In the genomic region with DNA sequence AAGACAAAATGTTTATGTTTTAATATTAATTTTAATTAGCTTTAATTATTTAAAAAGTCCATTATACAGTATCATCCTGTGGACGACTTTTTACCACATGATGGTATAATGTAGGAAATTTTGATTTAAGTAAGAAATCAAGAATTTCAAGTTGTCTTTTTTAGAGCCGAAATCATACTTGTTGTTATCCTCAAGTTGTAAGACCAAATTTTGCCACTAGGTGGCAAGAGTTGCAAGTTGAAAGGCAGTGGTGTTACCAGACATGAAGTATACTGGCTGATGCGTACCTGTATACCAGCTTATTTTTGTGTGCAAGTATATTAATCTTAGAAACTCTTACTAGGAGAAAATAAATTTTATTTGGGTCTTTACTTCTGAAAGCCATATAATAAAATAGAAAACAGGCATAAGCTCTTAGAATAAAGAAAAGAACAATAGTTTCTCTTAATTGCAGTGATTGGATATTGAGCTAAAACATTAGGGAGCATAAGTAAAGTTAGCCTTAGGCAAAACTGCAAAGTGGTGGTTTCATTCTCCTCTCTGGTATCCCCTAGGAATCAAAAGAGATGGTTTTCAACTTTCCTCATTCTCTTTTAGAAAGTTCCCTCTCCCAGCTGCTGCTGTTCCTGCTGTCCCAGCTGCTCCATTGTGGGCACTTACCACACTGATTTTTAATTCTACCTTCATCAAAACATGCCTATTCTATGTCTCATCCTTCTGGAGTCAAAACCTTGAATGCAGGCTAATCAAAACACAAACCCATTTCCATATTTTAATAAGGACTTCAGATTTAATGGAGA, we compare ENCODE assay signal across 8 cellular contexts.
DNase-seq lines count a peak whose midpoint lies in the region; ATAC-seq and TF ChIP-seq lines count a peak whose summit lies in the region.

No MANE protein-coding gene starts in this region.

- no peak for TF ChIP-seq CTCF in activated B cell treated with CpG ODN at 0.5 μM for 24 hours (IDR thresholded peaks at IDR 0.05)
- TF ChIP-seq CTCF in right atrium auricular region (IDR thresholded peaks at IDR 0.05), result peak; percentile 54 to 81

- H3K4me3 ChIP-seq in right atrium auricular region (no peak overlapping the region), skeletal muscle cell (ENCODE audit: low read depth, low read length) (no peak overlapping the region)

- ATAC-seq in GM19025 (IDR thresholded peaks at IDR 0.05; ENCODE audit: low read depth, unreplicated experiment) (peak; percentile 74), HG03139 (IDR thresholded peaks at IDR 0.05; ENCODE audit: unreplicated experiment) (peak; percentile 67), activated B cell treated with CpG ODN at 0.5 μM for 24 hours (ENCODE audit: low read depth) (peak; percentile 56)

- intact Hi-C loops in activated B cell treated with CpG ODN at 0.5 μM for 24 hours (cut with micrococcal nuclease), result loop anchor here (1.0 to 5.0 kb wide), 6 partner anchors 288 to 1138 kb away; no protein-coding TSS in a partner anchor

- no peak overlapping the region for H3K27ac ChIP-seq in right atrium auricular region

- CTCF ChIA-PET in activated B cell treated with CpG ODN at 0.5 μM for 24 hours (lab: Charles Lee), result interaction anchor here (0.5 to 4.7 kb wide), 16 partner anchors 8 to 1414 kb away, joined by 3 to 106 read pairs (median 4); no protein-coding TSS in a partner anchor

- POLR2A ChIA-PET in activated B cell treated with CpG ODN at 0.5 μM for 24 hours (lab: Charles Lee), result interaction anchor here (0.7 kb wide), 1 partner anchor 958 kb away, joined by 4 read pairs; no protein-coding TSS in a partner anchor

- H3K36me3 Mint-ChIP-seq in activated B cell treated with CpG ODN at 0.5 μM for 24 hours (ENCODE audit: low read depth) (no peaks in the 10 kb centered on the region), immature natural killer cell (no peaks in the 10 kb centered on the region)

- H3K27ac Mint-ChIP-seq in activated B cell treated with CpG ODN at 0.5 μM for 24 hours (no peak overlapping the region), immature natural killer cell (no peak overlapping the region)

- H3K27me3 Mint-ChIP-seq in activated B cell treated with CpG ODN at 0.5 μM for 24 hours (peaks cover 7% of the 10 kb centered on the region), immature natural killer cell (ENCODE audit: low read depth in 3 of 3) (peaks cover 0 to 2% (median 2%) of the 10 kb centered on the region in 3 donors)

- DNase-seq in D341Med (ENCODE audit: low spot score) (peak; percentile 48), NCI-H2171 treated with DMSO at 0.1 percent for 48 hours (lab: John Stamatoyannopoulos, UW) (peak; percentile 40), activated B cell treated with CpG ODN at 0.5 μM for 24 hours (no peak), right atrium auricular region (ENCODE audit: low spot score) (no peak), skeletal muscle cell (ENCODE audit: low read depth) (peak; percentile 50), immature natural killer cell (no peak)

- no peaks in the 10 kb centered on the region for H3K36me3 ChIP-seq in right atrium auricular region

- H3K9me3 ChIP-seq in right atrium auricular region, result no peaks in the 10 kb centered on the region

- H3K4me1 Mint-ChIP-seq in activated B cell treated with CpG ODN at 0.5 μM for 24 hours (peaks cover 5% of the 10 kb centered on the region), immature natural killer cell (no peaks in the 10 kb centered on the region)

- no peaks in the 10 kb centered on the region for H3K4me1 ChIP-seq in right atrium auricular region

- no peaks in the 10 kb centered on the region for H3K27me3 ChIP-seq in right atrium auricular region

- H3K9me3 Mint-ChIP-seq in activated B cell treated with CpG ODN at 0.5 μM for 24 hours (peaks cover 3% of the 10 kb centered on the region), immature natural killer cell (peaks cover 0 to 10% (median 2%) of the 10 kb centered on the region in 6 donors)

- H3K4me3 Mint-ChIP-seq in activated B cell treated with CpG ODN at 0.5 μM for 24 hours (no peak overlapping the region), immature natural killer cell (no peak overlapping the region)

Comparison
In these comparisons a context has a peak if more than half of its experiments do, and no peak if none do; other contexts are left out.
1. DNase-seq: peak in D341Med (single experiment), NCI-H2171 treated with DMSO at 0.1 percent for 48 hours (single experiment) and skeletal muscle cell (single experiment); none in activated B cell treated with CpG ODN at 0.5 μM for 24 hours (single experiment), right atrium auricular region (single experiment) and immature natural killer cell (0 of 3).
2. Peak in every context shown above with its lines, with median percentiles within 50 percentile points of each other: ATAC-seq.